ENCODE assay signal across 23 cellular contexts in genomic region chr3:33597257-33597689, GRCh38.
DNase-seq lines count a peak whose midpoint lies in the region; ATAC-seq and TF ChIP-seq lines count a peak whose summit lies in the region.
"Had no signal": no experiment of that assay in that cellular context is flagged by ENCODE, and none has a peak within 500 bp of the region (broad histone marks: within the 10 kb centered on the region; RNA-seq: fewer than 3 reads in every experiment).

No MANE protein-coding gene starts in this region.

- peak overlapping the region in 4 of 6 donors; percentile 4 to 42 (median 29) for H3K27ac Mint-ChIP-seq in immature natural killer cell
- H3K27ac Mint-ChIP-seq: activated CD4-positive, alpha-beta T cell treated with anti-CD3 and anti-CD28 coated beads, Interleukin-2, amount 10 ng/mL, durations not matched to agents 7 days and 5 days had no signal

- TF ChIP-seq CTCF in MM.1S (IDR thresholded peaks at IDR 0.05; ENCODE audit: low read length): no peak

- H3K79me2 ChIP-seq in MM.1S (ENCODE audit: low read length): no peaks in the 10 kb centered on the region

- no peaks in the 10 kb centered on the region for H3K27me3 ChIP-seq in adipocyte (replicated peaks; ENCODE audit: control insufficient read depth, insufficient read depth, low read length)
- H3K27me3 ChIP-seq in MM.1S (replicated peaks; ENCODE audit: insufficient read depth, low read length): no peaks in the 10 kb centered on the region
- H3K27me3 ChIP-seq: BLaER1 treated with 17β-estradiol and CSF1 and Interleukin-3, amounts not matched to agents 10 nM and 100 nM; pancreas; uterus had no signal

- H3K4me1 ChIP-seq in adipocyte (ENCODE audit: control insufficient read depth, insufficient read depth, low read length) (peaks cover 19% of the 10 kb centered on the region), MM.1S (ENCODE audit: low read length) (no peaks in the 10 kb centered on the region)
- H3K4me1 ChIP-seq: BLaER1 treated with 17β-estradiol and CSF1 and Interleukin-3, amounts not matched to agents 10 nM and 100 nM; pancreas; uterus had no signal

- peak overlapping the region; percentile 64 for H3K9ac ChIP-seq in adipocyte (ENCODE audit: low read length)
- H3K9ac ChIP-seq in MM.1S (ENCODE audit: low read length): no peak overlapping the region
- H3K9ac ChIP-seq: BLaER1 treated with 17β-estradiol and CSF1 and Interleukin-3, amounts not matched to agents 10 nM and 100 nM had no signal

- ATAC-seq in Right ventricle myocardium superior (ENCODE audit: poor library complexity): peak; percentile 73
- ATAC-seq: HCT116 had no signal

- no peak overlapping the region for H3K4me3 Mint-ChIP-seq in immature natural killer cell
- H3K4me3 Mint-ChIP-seq: activated CD4-positive, alpha-beta T cell treated with anti-CD3 and anti-CD28 coated beads, Interleukin-2, amount 10 ng/mL, durations not matched to agents 7 days and 5 days; naive B cell had no signal

- H3K4me3 ChIP-seq in adipocyte (ENCODE audit: low read length): peak overlapping the region; percentile 24
- no peak overlapping the region for H3K4me3 ChIP-seq in MM.1S (ENCODE audit: low read length)
- H3K4me3 ChIP-seq: BLaER1 treated with 17β-estradiol and CSF1 and Interleukin-3, amounts not matched to agents 10 nM and 100 nM; pancreas; uterus had no signal

- H3K27ac ChIP-seq in MM.1S (ENCODE audit: low read length): no peak overlapping the region
- H3K27ac ChIP-seq: BLaER1 treated with 17β-estradiol and CSF1 and Interleukin-3, amounts not matched to agents 10 nM and 100 nM; pancreas; uterus had no signal

- H2AFZ ChIP-seq in MM.1S (ENCODE audit: low read length): no peak overlapping the region

- H3K36me3 ChIP-seq in adipocyte (ENCODE audit: control insufficient read depth, insufficient read depth, low read length, severe bottlenecking): peaks cover 22% of the 10 kb centered on the region
- H3K36me3 ChIP-seq in MM.1S (replicated peaks; ENCODE audit: insufficient read depth, low read length): no peaks in the 10 kb centered on the region
- H3K36me3 ChIP-seq: uterus had no signal

- no peak for DNase-seq in Right ventricle myocardium superior
- DNase-seq in cardiac septum (ENCODE audit: low spot score): no peak
- DNase-seq in adipocyte (ENCODE audit: low read depth): peak; percentile 8
- no peak for DNase-seq in immature natural killer cell
- no peak for DNase-seq in cerebellum (ENCODE audit: low spot score)
- no peak for DNase-seq in H4 (ENCODE audit: low spot score)
- no peak for DNase-seq in MM.1S
- DNase-seq in ACHN: no peak
- DNase-seq: activated CD4-positive, alpha-beta T cell treated with anti-CD3 and anti-CD28 coated beads, Interleukin-2, amount 10 ng/mL, durations not matched to agents 7 days and 5 days; activated gamma-delta T cell treated with Interleukin-2 at 50 U/mL for 16 hours; amygdala; central memory CD4-positive, alpha-beta T cell; effector CD8-positive, alpha-beta T cell; head of caudate nucleus; IMR-90; naive B cell; NCI-H1048; pancreas; stimulated activated CD4-positive, alpha-beta T cell treated with anti-CD3 and anti-CD28 coated beads, Interleukin-2, amount 100 ng/mL, for 48 hours; T-helper 1 cell; uterus had no signal

- no peaks in the 10 kb centered on the region for H3K9me3 ChIP-seq in adipocyte (ENCODE audit: control insufficient read depth, low read length)
- H3K9me3 ChIP-seq in MM.1S (replicated peaks; ENCODE audit: insufficient read depth, low read length): no peaks in the 10 kb centered on the region
- H3K9me3 ChIP-seq: BLaER1 treated with 17β-estradiol and CSF1 and Interleukin-3, amounts not matched to agents 10 nM and 100 nM; pancreas; uterus had no signal

- H4K20me1 ChIP-seq in MM.1S (ENCODE audit: insufficient read depth, low read length): no peaks in the 10 kb centered on the region
- H4K20me1 ChIP-seq: BLaER1 treated with 17β-estradiol and CSF1 and Interleukin-3, amounts not matched to agents 10 nM and 100 nM had no signal

- H3K9me3 Mint-ChIP-seq in immature natural killer cell: no peaks in the 10 kb centered on the region
- H3K9me3 Mint-ChIP-seq: activated CD4-positive, alpha-beta T cell treated with anti-CD3 and anti-CD28 coated beads, Interleukin-2, amount 10 ng/mL, durations not matched to agents 7 days and 5 days; naive B cell had no signal

- no peaks in the 10 kb centered on the region for H3F3A ChIP-seq in MM.1S (ENCODE audit: insufficient read depth, low read length)

- H3K4me1 Mint-ChIP-seq in immature natural killer cell: no peaks in the 10 kb centered on the region
- H3K4me1 Mint-ChIP-seq: activated CD4-positive, alpha-beta T cell treated with anti-CD3 and anti-CD28 coated beads, Interleukin-2, amount 10 ng/mL, durations not matched to agents 7 days and 5 days had no signal

- intact Hi-C loops in Right ventricle myocardium superior (cut with DNase I) (no loop called here), cardiac septum (cut with DNase I) (no loop called here)

- peaks cover 0 to 2% (median 0%) of the 10 kb centered on the region in 3 donors for H3K27me3 Mint-ChIP-seq in immature natural killer cell (ENCODE audit: low read depth in 3 of 3)
- H3K27me3 Mint-ChIP-seq: activated CD4-positive, alpha-beta T cell treated with anti-CD3 and anti-CD28 coated beads, Interleukin-2, amount 10 ng/mL, durations not matched to agents 7 days and 5 days; naive B cell had no signal

- no peak overlapping the region for H3K4me2 ChIP-seq in MM.1S (ENCODE audit: low read depth, low read length)
- H3K4me2 ChIP-seq: BLaER1 treated with 17β-estradiol and CSF1 and Interleukin-3, amounts not matched to agents 10 nM and 100 nM had no signal

- H3K36me3 Mint-ChIP-seq in immature natural killer cell: peaks cover 13 to 23% (median 18%) of the 10 kb centered on the region in 3 donors

- H3K9me2 ChIP-seq in MM.1S (replicated peaks; ENCODE audit: insufficient read depth, low read length): no peaks in the 10 kb centered on the region

- in situ Hi-C loops in ACHN (cut with HindIII; ENCODE audit: low pct_ligation_motif_present, low pct_unique_long_range_greater_than_20kb, low sequenced_read_pairs): no loop called here
